ENCODE assay signal across 9 cellular contexts in the genomic region with DNA sequence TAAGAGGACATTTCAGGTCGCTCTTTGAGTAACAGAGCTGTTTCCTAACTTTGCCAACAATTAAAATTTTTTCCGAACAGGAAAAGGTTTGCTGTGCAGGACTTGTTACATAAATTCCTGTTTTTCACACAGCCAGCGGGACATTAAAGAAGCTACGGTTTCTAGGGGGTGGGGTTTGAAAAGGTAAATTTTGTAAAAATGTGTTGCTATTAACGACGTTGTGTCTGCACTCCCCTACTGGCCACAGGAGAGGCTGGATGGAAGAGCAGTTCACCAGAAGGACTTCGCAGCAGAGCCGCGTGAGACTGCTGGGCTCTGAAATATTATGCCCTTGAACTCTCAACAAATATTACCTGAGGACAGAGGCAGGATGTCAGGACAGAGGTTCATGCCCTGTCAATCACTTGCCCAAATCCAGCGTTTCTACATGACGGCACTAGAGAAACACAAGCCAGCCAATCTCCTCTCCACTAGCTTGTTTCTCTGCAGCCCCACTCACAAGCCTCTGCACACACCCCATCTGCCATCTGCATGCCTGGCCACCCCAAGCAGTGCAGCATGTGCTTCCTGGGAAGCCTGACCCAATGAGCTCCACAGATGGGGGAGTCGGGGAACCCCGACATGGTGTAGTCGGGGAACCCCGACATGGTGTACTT.
DNase-seq lines count a peak whose midpoint lies in the region; ATAC-seq and TF ChIP-seq lines count a peak whose summit lies in the region.
"Had no signal": no experiment of that assay in that cellular context is flagged by ENCODE, and none has a peak within 500 bp of the region (broad histone marks: within the 10 kb centered on the region; RNA-seq: fewer than 3 reads in every experiment).

No MANE protein-coding gene starts in this region.

- H3K4me3 ChIP-seq in GM12865 (ENCODE audit: low read depth, low read length) (no peak overlapping the region), neutrophil (ENCODE audit: low read depth in 1 of 2, low read length in 1 of 2) (peak overlapping the region in 1 of 2 experiments; percentile 19)
- H3K4me3 ChIP-seq in effector memory CD4-positive, alpha-beta T cell (ENCODE audit: insufficient read depth, low read depth, low read length, poor library complexity, severe bottlenecking), result no peak overlapping the region

- H3K4me1 ChIP-seq in effector memory CD4-positive, alpha-beta T cell (ENCODE audit: control insufficient read depth, insufficient read depth, low read length, poor library complexity, severe bottlenecking), result peaks cover 47% of the 10 kb centered on the region
- H3K4me1 ChIP-seq in neutrophil (ENCODE audit: control insufficient read depth in 1 of 2, insufficient read depth in 1 of 2, low read depth in 1 of 2, low read length in 1 of 2), result peaks cover 38 to 41% of the 10 kb centered on the region in 2 experiments

- no peaks in the 10 kb centered on the region for H3K9me3 ChIP-seq in effector memory CD4-positive, alpha-beta T cell (ENCODE audit: control insufficient read depth, low read length)
- no peaks in the 10 kb centered on the region for H3K9me3 ChIP-seq in neutrophil

- TF ChIP-seq CTCF in GM12865 (IDR thresholded peaks at IDR 0.05; ENCODE audit: insufficient read depth, low read depth, low read length, missing control alignments) (no peak), neutrophil (IDR thresholded peaks at IDR 0.05) (no peak)

- peaks cover 4% of the 10 kb centered on the region for H3K36me3 ChIP-seq in effector memory CD4-positive, alpha-beta T cell (ENCODE audit: control insufficient read depth, insufficient read depth, low read length)
- H3K36me3 ChIP-seq in neutrophil, result peaks cover 10% of the 10 kb centered on the region

- peak; percentile 42 for DNase-seq in GM12865 (ENCODE audit: low read depth)
- DNase-seq in effector memory CD4-positive, alpha-beta T cell, result no peak
- DNase-seq in NCI-H2029 treated with DMSO at 0.1 percent for 48 hours (lab: John Stamatoyannopoulos, UW), result no peak
- no peak for DNase-seq in NCI-H1105 (lab: John Stamatoyannopoulos, UW)
- DNase-seq in hippocampal formation (lab: John Stamatoyannopoulos, UW), result no peak
- no peak for DNase-seq in DMS153 (lab: John Stamatoyannopoulos, UW)
- DNase-seq: NCI-H2171 treated with DMSO at 0.1 percent for 48 hours had no signal

- H3K27me3 ChIP-seq in effector memory CD4-positive, alpha-beta T cell (replicated peaks; ENCODE audit: control insufficient read depth, insufficient read depth, low read length, poor library complexity, severe bottlenecking), result no peaks in the 10 kb centered on the region
- no peaks in the 10 kb centered on the region for H3K27me3 ChIP-seq in neutrophil

- H3K27ac ChIP-seq in effector memory CD4-positive, alpha-beta T cell (ENCODE audit: insufficient read depth, low read length, poor library complexity, severe bottlenecking), result peak overlapping the region; percentile 34
- H3K27ac ChIP-seq in neutrophil, result peak overlapping the region; percentile 77

- ATAC-seq in HG02938 (IDR thresholded peaks at IDR 0.05; ENCODE audit: unreplicated experiment), result peak; percentile 34
